ENCODE assay signal across 18 cellular contexts in genomic region chr13:39335721-39336120, GRCh38.
DNase-seq lines count a peak whose midpoint lies in the region; ATAC-seq and TF ChIP-seq lines count a peak whose summit lies in the region.
"Had no signal": no experiment of that assay in that cellular context is flagged by ENCODE, and none has a peak within 500 bp of the region (broad histone marks: within the 10 kb centered on the region; RNA-seq: fewer than 3 reads in every experiment).

No MANE protein-coding gene starts in this region.

- H3K4me1 Mint-ChIP-seq in naive thymus-derived CD4-positive, alpha-beta T cell: peaks cover 0 to 2% (median 0%) of the 10 kb centered on the region in 7 donors
- H3K4me1 Mint-ChIP-seq: CD14-positive monocyte; CD4-positive, alpha-beta memory T cell; IgD-negative memory B cell had no signal

- H3K27ac Mint-ChIP-seq in naive thymus-derived CD4-positive, alpha-beta T cell: no peak overlapping the region
- H3K27ac Mint-ChIP-seq: CD14-positive monocyte; CD4-positive, alpha-beta memory T cell; IgD-negative memory B cell had no signal

- H3K9me2 ChIP-seq in PC-3 (replicated peaks; ENCODE audit: low read length): no peaks in the 10 kb centered on the region

- in situ Hi-C loops in G401 (cut with HindIII; ENCODE audit: low sequenced_read_pairs): no loop called here

- no peak for TF ChIP-seq POLR2A in thyroid gland (IDR thresholded peaks at IDR 0.05)

- no peaks in the 10 kb centered on the region for H3F3A ChIP-seq in PC-3 (ENCODE audit: low read length, unreplicated experiment)

- no peak for TF ChIP-seq CTCF in PC-3 (conservative IDR thresholded peaks at IDR 0.05; ENCODE audit: low read depth, low read length)
- TF ChIP-seq CTCF in thyroid gland (IDR thresholded peaks at IDR 0.05): no peak

- ATAC-seq in PC-3: peak; percentile 97
- peak; percentile 94 for ATAC-seq in left colon
- no peak for ATAC-seq in naive thymus-derived CD4-positive, alpha-beta T cell
- ATAC-seq: GM12878, HCT116, HepG2 had no signal

- H3K79me2 ChIP-seq in PC-3 (ENCODE audit: low read length): no peaks in the 10 kb centered on the region

- peaks cover 2 to 17% (median 4%) of the 10 kb centered on the region in 11 donors for H3K9me3 Mint-ChIP-seq in naive thymus-derived CD4-positive, alpha-beta T cell

- H3K4me3 ChIP-seq in PC-3 (ENCODE audit: low read length) (no peak overlapping the region), thyroid gland (replicated peaks in 1 of 3) (no peak overlapping the region)
- H3K4me3 ChIP-seq in naive thymus-derived CD4-positive, alpha-beta T cell (ENCODE audit: low read length): no peak overlapping the region
- H3K4me3 ChIP-seq: BLaER1, GM12878 had no signal

- H3K27ac ChIP-seq in PC-3 (ENCODE audit: low read length) (no peak overlapping the region), thyroid gland (no peak overlapping the region)
- H3K27ac ChIP-seq in naive thymus-derived CD4-positive, alpha-beta T cell (ENCODE audit: low read depth, low read length): no peak overlapping the region
- H3K27ac ChIP-seq: BLaER1 had no signal

- no peak overlapping the region for H3K4me2 ChIP-seq in PC-3 (ENCODE audit: low read length)
- H3K4me2 ChIP-seq: BLaER1 had no signal

- WGBS in thyroid gland, 2 donors: 67 to 72% methylated on average over 3 of the region's 3 CpGs

- H3K36me3 Mint-ChIP-seq in naive thymus-derived CD4-positive, alpha-beta T cell: no peaks in the 10 kb centered on the region
- H3K36me3 Mint-ChIP-seq: CD14-positive monocyte; CD4-positive, alpha-beta memory T cell; IgD-negative memory B cell had no signal

- H3K4me3 Mint-ChIP-seq in naive thymus-derived CD4-positive, alpha-beta T cell: no peak overlapping the region
- H3K4me3 Mint-ChIP-seq: CD14-positive monocyte; CD4-positive, alpha-beta memory T cell; IgD-negative memory B cell had no signal

- POLR2A ChIA-PET in PC-3 (lab: Charles Lee; ENCODE audit: unreplicated experiment): no interaction called here
- POLR2A ChIA-PET in naive thymus-derived CD4-positive, alpha-beta T cell (lab: Charles Lee): no interaction called here

- CTCF ChIA-PET in PC-3 (lab: Charles Lee): no interaction called here
- CTCF ChIA-PET in naive thymus-derived CD4-positive, alpha-beta T cell (lab: Charles Lee): no interaction called here

- BruUV-seq in PC-3 (replicated peaks; lab: Mats Ljungman, UMichigan): no TSS peak

- no peak overlapping the region for H3K9ac ChIP-seq in PC-3 (ENCODE audit: low read length)
- H3K9ac ChIP-seq: BLaER1 had no signal

- no peaks in the 10 kb centered on the region for H4K20me1 ChIP-seq in PC-3 (ENCODE audit: low read length)
- H4K20me1 ChIP-seq: BLaER1 had no signal

- intact Hi-C loops in PC-3 (cut with micrococcal nuclease) (no loop called here), left colon (cut with DNase I, micrococcal nuclease) (no loop called here), thyroid gland (cut with DNase I) (no loop called here)
- intact Hi-C loops in naive thymus-derived CD4-positive, alpha-beta T cell (cut with micrococcal nuclease): no loop called here

- H2AFZ ChIP-seq in PC-3 (ENCODE audit: low read length): no peak overlapping the region

- H3K36me3 ChIP-seq in PC-3 (ENCODE audit: low read depth, low read length) (no peaks in the 10 kb centered on the region), thyroid gland (no peaks in the 10 kb centered on the region)
- no peaks in the 10 kb centered on the region for H3K36me3 ChIP-seq in naive thymus-derived CD4-positive, alpha-beta T cell (ENCODE audit: control insufficient read depth in 2 of 3, insufficient read depth in 3 of 3, low read length in 3 of 3)
- H3K36me3 ChIP-seq: BLaER1 had no signal

- DNase-seq in DMS 273 (lab: John Stamatoyannopoulos, UW; ENCODE audit: unreplicated experiment) (peak; percentile 7), DMS 273 treated with DMSO at 0.1 percent for 48 hours (lab: John Stamatoyannopoulos, UW) (no peak), G401 (ENCODE audit: low spot score) (peak; percentile 48), PC-3 (no peak), left colon (no peak), NCI-H2196 (lab: John Stamatoyannopoulos, UW; ENCODE audit: unreplicated experiment) (no peak), thyroid gland (no peak)
- no peak for DNase-seq in naive thymus-derived CD4-positive, alpha-beta T cell
- DNase-seq: 8988T; CD4-positive, alpha-beta memory T cell; GOT3; H7 had no signal

- H3K9me3 ChIP-seq in PC-3 (ENCODE audit: low read length) (no peaks in the 10 kb centered on the region), thyroid gland (peaks cover under 1% of the 10 kb centered on the region)
- no peaks in the 10 kb centered on the region for H3K9me3 ChIP-seq in naive thymus-derived CD4-positive, alpha-beta T cell (ENCODE audit: control insufficient read depth in 2 of 3, low read length in 3 of 3)

- no peaks in the 10 kb centered on the region for H3K4me1 ChIP-seq in PC-3 (ENCODE audit: insufficient read depth, low read length)
- H3K4me1 ChIP-seq in thyroid gland: no peaks in the 10 kb centered on the region
- H3K4me1 ChIP-seq in naive thymus-derived CD4-positive, alpha-beta T cell (ENCODE audit: control insufficient read depth in 2 of 2, insufficient read depth in 2 of 2, low read length in 2 of 2): no peaks in the 10 kb centered on the region
- H3K4me1 ChIP-seq: BLaER1 had no signal

- H3K27me3 ChIP-seq in PC-3 (ENCODE audit: low read length): no peaks in the 10 kb centered on the region
- H3K27me3 ChIP-seq in thyroid gland: no peaks in the 10 kb centered on the region
- H3K27me3 ChIP-seq in naive thymus-derived CD4-positive, alpha-beta T cell (ENCODE audit: control insufficient read depth in 2 of 2, insufficient read depth in 2 of 2, low read length in 2 of 2): no peaks in the 10 kb centered on the region
- H3K27me3 ChIP-seq: BLaER1 had no signal

- H3K27me3 Mint-ChIP-seq in naive thymus-derived CD4-positive, alpha-beta T cell: peaks cover 0 to 17% (median 14%) of the 10 kb centered on the region in 5 donors
- H3K27me3 Mint-ChIP-seq: IgD-negative memory B cell had no signal

Comparison
In these comparisons a context has a peak if more than half of its experiments do, and no peak if none do; other contexts are left out.
1. DNase-seq: peak in DMS 273 (single experiment) and G401 (single experiment); none in DMS 273 treated with DMSO at 0.1 percent for 48 hours (single experiment), PC-3 (single experiment), left colon (0 of 2), NCI-H2196 (single experiment), thyroid gland (0 of 2) and naive thymus-derived CD4-positive, alpha-beta T cell (0 of 9).